In genomic region chr17:56424005-56424404, GRCh38 we compare ENCODE assay signal across 27 cellular contexts.
"Had no signal": no experiment of that assay in that cellular context is flagged by ENCODE, and none has a peak within 500 bp of the region (broad histone marks: within the 10 kb centered on the region; RNA-seq: fewer than 3 reads in every experiment).

No MANE protein-coding gene starts in this region.

- H3K4me1 Mint-ChIP-seq: brain had no signal

- H3K36me3 Mint-ChIP-seq: activated naive CD4-positive, alpha-beta T cell treated with anti-CD3 and anti-CD28 coated beads, Interleukin-2, amount 50 U/mL, for 24 hours; brain had no signal

- ATAC-seq: PC-3 had no signal

- H3K4me3 Mint-ChIP-seq: activated naive CD4-positive, alpha-beta T cell treated with anti-CD3 and anti-CD28 coated beads, Interleukin-2, amount 50 U/mL, for 24 hours; brain; T-helper 1 cell treated with Interleukin-12 subunit alpha and Interleukin-12 subunit beta and Interleukin-4 antibody, amounts not matched to agents 30 μg/mL and 1 μg/mL, for 36 hours; T-helper 2 cell treated with Interferon-gamma antibody and Interleukin-4, amounts not matched to agents 5 μg/mL and 100 μg/mL, for 36 hours had no signal

- H3K27me3 Mint-ChIP-seq: brain had no signal

- H3K27ac Mint-ChIP-seq: activated T-helper 2 cell treated with anti-CD3 and anti-CD28 coated beads, Interferon-gamma antibody, Interleukin-2, Interleukin-4, amounts not matched to agents 10 μg/mL and 5 μg/mL and 100 μg/mL, durations not matched to agents 14 hours and 24 hours and 36 hours; brain; T-helper 1 cell treated with Interleukin-12 subunit alpha and Interleukin-12 subunit beta and Interleukin-4 antibody, amounts not matched to agents 30 μg/mL and 1 μg/mL, for 36 hours; T-helper 2 cell treated with Interferon-gamma antibody and Interleukin-4, amounts not matched to agents 5 μg/mL and 100 μg/mL, for 36 hours had no signal

- DNase-seq: activated CD4-positive, alpha-beta T cell treated with anti-CD3 and anti-CD28 coated beads, Interleukin-2, amount 50 U/mL, for 1 hour; activated CD8-positive, alpha-beta memory T cell treated with anti-CD3 and anti-CD28 coated beads, Interleukin-2, amount 50 U/mL, for 4 hours; activated gamma-delta T cell; activated naive CD4-positive, alpha-beta T cell treated with Interleukin-2 at 50 U/mL for 16 hours; anterior cingulate cortex; caudate nucleus; cerebellar nuclear complex; Kasumi-1; KG1; MG63; NCI-H1048; NCI-H1105 treated with DMSO at 0.1 percent for 48 hours; NCI-H1436; NCI-H1694 treated with DMSO at 0.1 percent for 48 hours; NCI-H2029; NCI-H345; NCI-H524 treated with DMSO at 0.1 percent for 48 hours; PC-3; Peyer's patch; RPMI8226; SHP77 treated with DMSO at 0.1 percent for 48 hours; SK-N-SH had no signal

- H3K9me3 Mint-ChIP-seq: activated naive CD4-positive, alpha-beta T cell treated with anti-CD3 and anti-CD28 coated beads, Interleukin-2, amount 50 U/mL, for 24 hours; activated T-helper 2 cell treated with anti-CD3 and anti-CD28 coated beads, Interferon-gamma antibody, Interleukin-2, Interleukin-4, amounts not matched to agents 10 μg/mL and 5 μg/mL and 100 μg/mL, durations not matched to agents 14 hours and 24 hours and 36 hours; T-helper 1 cell treated with Interleukin-12 subunit alpha and Interleukin-12 subunit beta and Interleukin-4 antibody, amounts not matched to agents 30 μg/mL and 1 μg/mL, for 36 hours; T-helper 2 cell treated with Interferon-gamma antibody and Interleukin-4, amounts not matched to agents 5 μg/mL and 100 μg/mL, for 36 hours had no signal
